24 cellular contexts compared by ENCODE assay signal in the genomic region with DNA sequence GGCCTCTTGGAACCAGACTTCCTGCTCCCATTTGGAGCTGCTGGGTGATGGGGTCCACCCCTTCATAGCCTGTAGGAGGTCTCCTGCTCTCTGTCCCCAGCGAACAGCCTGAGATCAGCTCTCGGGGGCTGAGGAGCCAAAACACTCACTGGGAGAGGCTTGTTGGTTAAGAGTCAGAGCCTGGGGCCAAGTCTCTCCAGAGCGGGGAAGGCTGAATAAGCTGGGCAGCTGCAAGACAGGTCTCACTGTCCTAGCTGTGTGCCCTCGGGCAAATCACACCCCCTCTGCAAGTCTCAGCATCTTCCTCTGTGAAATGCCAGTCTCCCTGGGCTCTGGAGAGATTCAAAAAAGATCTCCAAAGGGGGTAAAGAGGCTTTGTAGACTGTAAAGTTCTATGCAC.
"Had no signal": no experiment of that assay in that cellular context is flagged by ENCODE, and none has a peak within 500 bp of the region (broad histone marks: within the 10 kb centered on the region; RNA-seq: fewer than 3 reads in every experiment).

No MANE protein-coding gene starts in this region.

- H3K9me3 ChIP-seq: adrenal gland, body of pancreas, gastroesophageal sphincter, thoracic aorta had no signal

- H3K79me2 ChIP-seq: hepatocyte had no signal

- ATAC-seq: body of pancreas; gastroesophageal sphincter; natural killer cell; sciatic nerve; stimulated activated effector memory CD8-positive, alpha-beta T cell treated with anti-CD3 and anti-CD28 coated beads, Interleukin-12 subunit alpha, Interleukin-12 subunit beta, amount 100 ng/mL, for 72 hours had no signal

- H2AFZ ChIP-seq: hepatocyte had no signal

- H3K27me3 ChIP-seq: body of pancreas had no signal

- DNase-seq: activated CD4-positive, alpha-beta T cell treated with anti-CD3 and anti-CD28 coated beads for 4 hours; activated CD4-positive, alpha-beta T cell treated with anti-CD3 and anti-CD28 coated beads, Interleukin-2, amount 50 U/mL, for 48 hours; activated CD8-positive, alpha-beta memory T cell treated with anti-CD3 and anti-CD28 coated beads for 24 hours; activated effector memory CD4-positive, alpha-beta T cell treated with Interleukin-2 at 50 U/mL for 16 hours; activated naive CD4-positive, alpha-beta T cell treated with Interleukin-2 at 50 U/mL for 16 hours; aorta; body of pancreas; cortex of kidney; natural killer cell; small intestine; stimulated activated CD4-positive, alpha-beta T cell treated with anti-CD3 and anti-CD28 coated beads, Interleukin-4, amount 100 ng/mL, for 24 hours; T-helper 9 cell; trophoblast cell had no signal

- H3K36me3 Mint-ChIP-seq: activated naive CD8-positive, alpha-beta T cell; memory B cell; natural killer cell; stimulated activated effector memory CD8-positive, alpha-beta T cell treated with anti-CD3 and anti-CD28 coated beads, Interleukin-12 subunit alpha, Interleukin-12 subunit beta, amount 100 ng/mL, for 72 hours had no signal

- H3K36me3 ChIP-seq: adrenal gland, gastroesophageal sphincter, thoracic aorta had no signal

- H3K4me1 Mint-ChIP-seq: memory B cell; natural killer cell; stimulated activated effector memory CD8-positive, alpha-beta T cell treated with anti-CD3 and anti-CD28 coated beads, Interleukin-12 subunit alpha, Interleukin-12 subunit beta, amount 100 ng/mL, for 72 hours had no signal

- H3K4me3 ChIP-seq: adrenal gland, body of pancreas, gastroesophageal sphincter, hepatocyte, thoracic aorta had no signal

- H3K4me3 Mint-ChIP-seq: activated naive CD8-positive, alpha-beta T cell; memory B cell; natural killer cell; stimulated activated effector memory CD8-positive, alpha-beta T cell treated with anti-CD3 and anti-CD28 coated beads, Interleukin-12 subunit alpha, Interleukin-12 subunit beta, amount 100 ng/mL, for 72 hours; stimulated activated naive CD8-positive, alpha-beta T cell treated with anti-CD3 and anti-CD28 coated beads, Interleukin-15, Interleukin-2, amounts not matched to agents 100 ng/mL and 50 ng/mL, for 24 hours; T-helper 1 cell treated with Interleukin-12 subunit alpha and Interleukin-12 subunit beta and Interleukin-4 antibody, amounts not matched to agents 30 μg/mL and 1 μg/mL, for 36 hours had no signal

- H3K27ac Mint-ChIP-seq: activated naive CD8-positive, alpha-beta T cell; memory B cell; natural killer cell; stimulated activated effector memory CD8-positive, alpha-beta T cell treated with anti-CD3 and anti-CD28 coated beads, Interleukin-12 subunit alpha, Interleukin-12 subunit beta, amount 100 ng/mL, for 72 hours; stimulated activated naive CD8-positive, alpha-beta T cell treated with anti-CD3 and anti-CD28 coated beads, Interleukin-15, Interleukin-2, amounts not matched to agents 100 ng/mL and 50 ng/mL, for 24 hours; T-helper 1 cell treated with Interleukin-12 subunit alpha and Interleukin-12 subunit beta and Interleukin-4 antibody, amounts not matched to agents 30 μg/mL and 1 μg/mL, for 36 hours had no signal

- H3K4me1 ChIP-seq: adrenal gland, body of pancreas, gastroesophageal sphincter had no signal

- H3K9me3 Mint-ChIP-seq: memory B cell; natural killer cell; stimulated activated effector memory CD8-positive, alpha-beta T cell treated with anti-CD3 and anti-CD28 coated beads, Interleukin-12 subunit alpha, Interleukin-12 subunit beta, amount 100 ng/mL, for 72 hours; stimulated activated naive CD8-positive, alpha-beta T cell treated with anti-CD3 and anti-CD28 coated beads, Interleukin-15, Interleukin-2, amounts not matched to agents 100 ng/mL and 50 ng/mL, for 24 hours; T-helper 1 cell treated with Interleukin-12 subunit alpha and Interleukin-12 subunit beta and Interleukin-4 antibody, amounts not matched to agents 30 μg/mL and 1 μg/mL, for 36 hours had no signal

- H3K27ac ChIP-seq: adrenal gland, body of pancreas, gastroesophageal sphincter, hepatocyte, thoracic aorta, VCaP had no signal

- H3K4me2 ChIP-seq: hepatocyte had no signal
